ENCODE assay signal across 12 cellular contexts in the genomic region with DNA sequence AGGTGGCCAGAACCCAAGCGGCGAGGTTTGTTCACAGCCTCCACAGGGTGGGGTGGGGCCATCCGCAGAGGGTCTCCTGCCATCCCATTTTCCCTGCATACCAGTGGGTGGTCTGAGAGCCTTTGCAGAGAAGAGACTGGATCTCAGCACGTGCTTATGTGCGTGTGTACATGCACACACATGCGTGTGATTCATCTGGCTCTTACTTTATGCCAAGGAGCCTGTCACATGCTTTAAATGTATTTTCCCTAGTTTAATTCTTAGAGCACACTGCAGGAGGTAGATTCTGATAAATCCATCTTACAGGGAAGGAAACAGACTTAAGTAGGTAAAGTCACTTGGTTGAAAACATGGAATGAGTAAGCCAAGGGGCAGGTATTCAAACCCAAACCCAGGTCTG. TPM values are rescaled to one million over a fixed set of nuclear protein-coding genes. Genes with fewer than 3 reads are reported as not detected.
DNase-seq lines count a peak whose midpoint lies in the region; ATAC-seq, FAIRE-seq and TF ChIP-seq lines count a peak whose summit lies in the region.
"Had no signal": no experiment of that assay in that cellular context is flagged by ENCODE, and none has a peak within 500 bp of the region (broad histone marks: within the 10 kb centered on the region; RNA-seq: fewer than 3 reads in every experiment).

No MANE protein-coding gene starts in this region.

- H3K27ac ChIP-seq in IMR-90 (ENCODE audit: insufficient read depth, low read length) (no peak overlapping the region), mammary epithelial cell (ENCODE audit: insufficient read depth, low read depth, low read length) (peak overlapping the region; percentile 99), kidney (ENCODE audit: low read depth in 2 of 2, low read length in 2 of 2) (peak overlapping the region; percentile 96 to 98), thoracic aorta (peak overlapping the region; percentile 97 to 100), left lung (peak overlapping the region in 1 of 2 donors; percentile 86)
- H3K27ac ChIP-seq: neutrophil had no signal

- DNase-seq in IMR-90 (no peak), mammary epithelial cell (peak; percentile 58), kidney (no peak), thoracic aorta (ENCODE audit: low spot score) (no peak), left lung (no peak), NCI-H748 (lab: John Stamatoyannopoulos, UW; ENCODE audit: unreplicated experiment) (no peak), middle frontal gyrus (ENCODE audit: extremely low spot score, low spot score) (no peak)
- DNase-seq: activated CD4-positive, alpha-beta T cell treated with anti-CD3 and anti-CD28 coated beads for 1 hour; NCI-H1092; NCI-H524 had no signal

- BruUV-seq in IMR-90 (replicated peaks; lab: Mats Ljungman, UMichigan) = no TSS peak
- BruUV-seq in mammary epithelial cell (replicated peaks; lab: Mats Ljungman, UMichigan) = no TSS peak

- WGBS in IMR-90 (ENCODE audit: extremely low coverage in 2 of 2, insufficient read length in 1 of 2), 2 experiments = 100% methylated on average over 1 of the region's 6 CpGs; no CpG with 5 or more reads in 1 of the 2 experiments
- WGBS in mammary epithelial cell (ENCODE audit: low coverage, missing lambda C conversion rate) = 39% methylated on average over 6 of the region's 6 CpGs

- intact Hi-C loops in IMR-90 (cut with micrococcal nuclease) (no loop called here), mammary epithelial cell (cut with micrococcal nuclease) (loop anchor here (10.0 kb wide), 1 partner anchor 292 kb away; a partner anchor contains a TSS), kidney (cut with DNase I) (no loop called here), left lung (cut with DNase I) (no loop called here)

- peak overlapping the region; percentile 57; the same call in 1 of the 2 replicates for H3K23ac ChIP-seq in IMR-90 (ENCODE audit: low read depth, low read length)

- H3K4me2 ChIP-seq in IMR-90 (ENCODE audit: low read depth, low read length) (no peak overlapping the region), mammary epithelial cell (ENCODE audit: insufficient read depth, low read depth, low read length) (peak overlapping the region; percentile 9)

- no peak overlapping the region for H3K9ac ChIP-seq in IMR-90 (ENCODE audit: low read depth, low read length)
- peak overlapping the region; percentile 75 for H3K9ac ChIP-seq in mammary epithelial cell (ENCODE audit: insufficient read depth, low read length)
- peak overlapping the region in 1 of 2 donors; percentile 83 for H3K9ac ChIP-seq in kidney (ENCODE audit: low read length in 2 of 2)

- H3K9me3 ChIP-seq in IMR-90 (ENCODE audit: control insufficient read depth, insufficient read depth, low read length) (no peaks in the 10 kb centered on the region), mammary epithelial cell (replicated peaks; ENCODE audit: insufficient read depth, low read length) (no peaks in the 10 kb centered on the region), kidney (ENCODE audit: control insufficient read depth in 1 of 2, low read length in 2 of 2) (no peaks in the 10 kb centered on the region), thoracic aorta (no peaks in the 10 kb centered on the region), left lung (no peaks in the 10 kb centered on the region)
- H3K9me3 ChIP-seq: neutrophil had no signal

- H4K8ac ChIP-seq in IMR-90 (ENCODE audit: low read depth in 2 of 2, low read length in 2 of 2) = no peak overlapping the region

- no peak overlapping the region for H2AK9ac ChIP-seq in IMR-90 (replicated peaks; ENCODE audit: low read depth, low read length, poor library complexity)

- peaks cover 94% of the 10 kb centered on the region for H3K79me2 ChIP-seq in mammary epithelial cell (ENCODE audit: insufficient read depth, low read length)

- no peak for FAIRE-seq in kidney (lab: Jason Lieb, UNC)

- POLR2A ChIA-PET in IMR-90 (lab: Charles Lee; ENCODE audit: unreplicated experiment) = no interaction called here

- peaks cover 47% of the 10 kb centered on the region for H3K9me1 ChIP-seq in IMR-90 (ENCODE audit: insufficient read depth, low read length)

- no peak overlapping the region for H3K18ac ChIP-seq in IMR-90 (ENCODE audit: low read depth, low read length)

- H3K4me1 ChIP-seq in IMR-90 (ENCODE audit: control insufficient read depth, insufficient read depth, low read length) = peaks cover 29% of the 10 kb centered on the region
- H3K4me1 ChIP-seq in mammary epithelial cell (ENCODE audit: insufficient read depth, low read length) = peaks cover 87% of the 10 kb centered on the region
- peaks cover 83 to 88% of the 10 kb centered on the region in 2 donors for H3K4me1 ChIP-seq in kidney (ENCODE audit: control insufficient read depth in 1 of 2, insufficient read depth in 1 of 2, low read depth in 1 of 2, low read length in 2 of 2)
- H3K4me1 ChIP-seq in thoracic aorta (ENCODE audit: control insufficient read depth in 1 of 2, low read depth in 2 of 2) = peaks cover 79 to 100% of the 10 kb centered on the region in 2 donors
- peaks cover 16 to 93% of the 10 kb centered on the region in 2 donors for H3K4me1 ChIP-seq in left lung

- H2BK5ac ChIP-seq in IMR-90 (ENCODE audit: low read depth, low read length, poor library complexity, severe bottlenecking) = no peak overlapping the region

- no peak overlapping the region for H2AFZ ChIP-seq in IMR-90 (replicated peaks; ENCODE audit: low read length, poor library complexity)
- H2AFZ ChIP-seq in mammary epithelial cell (ENCODE audit: low read depth, low read length) = no peak overlapping the region

- no peak overlapping the region for H3K4me3 ChIP-seq in IMR-90 (ENCODE audit: insufficient read depth, low read depth, low read length)
- no peak overlapping the region for H3K4me3 ChIP-seq in mammary epithelial cell (replicated peaks in 1 of 3; ENCODE audit: insufficient read depth in 1 of 3, low read depth in 2 of 3, low read length in 3 of 3)
- no peak overlapping the region for H3K4me3 ChIP-seq in kidney (ENCODE audit: low read length in 2 of 2)
- H3K4me3 ChIP-seq in thoracic aorta = no peak overlapping the region
- no peak overlapping the region for H3K4me3 ChIP-seq in left lung

- no peak overlapping the region for H2BK15ac ChIP-seq in IMR-90 (ENCODE audit: low read depth, low read length)

- no peak for TF ChIP-seq RAD21 in IMR-90 (IDR thresholded peaks at IDR 0.05; ENCODE audit: low read length)

- H4K91ac ChIP-seq in IMR-90 (ENCODE audit: insufficient read depth, low read depth, low read length) = no peak overlapping the region

- TF ChIP-seq POLR2A in IMR-90 (IDR thresholded peaks at IDR 0.05; ENCODE audit: low read depth, low read length) = no peak

- H3K56ac ChIP-seq in IMR-90 (ENCODE audit: extremely low read depth, insufficient read depth, low read length) = no peak overlapping the region

- H3K36me3 ChIP-seq in IMR-90 (ENCODE audit: control insufficient read depth, insufficient read depth, low read length) (peaks cover 41% of the 10 kb centered on the region), mammary epithelial cell (ENCODE audit: insufficient read depth, low read length) (peaks cover 19% of the 10 kb centered on the region), kidney (ENCODE audit: control insufficient read depth in 1 of 2, insufficient read depth in 2 of 2, low read length in 2 of 2) (peaks cover 6 to 34% of the 10 kb centered on the region in 2 donors), thoracic aorta (peaks cover 17% of the 10 kb centered on the region), left lung (peaks cover 0 to 48% of the 10 kb centered on the region in 2 donors)

- H4K5ac ChIP-seq in IMR-90 (ENCODE audit: low read depth, low read length) = no peak overlapping the region

- TF ChIP-seq CTCF in IMR-90 (conservative IDR thresholded peaks at IDR 0.05; ENCODE audit: low read depth, low read length) (no peak), mammary epithelial cell (conservative IDR thresholded peaks at IDR 0.05 in 1 of 2, IDR thresholded peaks at IDR 0.05 in 1 of 2; ENCODE audit: extremely low read depth in 1 of 2, insufficient read depth in 1 of 2, low read depth in 1 of 2, low read length in 2 of 2) (no peak), kidney (IDR thresholded peaks at IDR 0.05; ENCODE audit: borderline replicate concordance, extremely low read depth, insufficient read depth) (no peak), thoracic aorta (IDR thresholded peaks at IDR 0.05) (no peak), left lung (IDR thresholded peaks at IDR 0.05) (no peak)

- ATAC-seq in IMR-90 (ENCODE audit: low read depth) (no peak), thoracic aorta (ENCODE audit: insufficient number of reproducible peaks, low FRiP score, low read depth) (no peak), left lung (no peak)
- ATAC-seq: SK-N-SH treated with all-trans-retinoic acid at 6 μM for 48 hours had no signal

- H3K14ac ChIP-seq in IMR-90 (replicated peaks; ENCODE audit: low read depth, low read length) = 0 out of 2 replicates have a peak overlapping the region, but pooled peaks have one; percentile 40

- no peak overlapping the region for H2BK120ac ChIP-seq in IMR-90 (ENCODE audit: low read depth, low read length)

- no peak overlapping the region for H2BK20ac ChIP-seq in IMR-90 (ENCODE audit: low read depth, low read length)

- peaks cover 88% of the 10 kb centered on the region for H4K20me1 ChIP-seq in IMR-90 (ENCODE audit: insufficient read depth, low read length)
- H4K20me1 ChIP-seq in mammary epithelial cell (ENCODE audit: insufficient read depth, low read length) = no peaks in the 10 kb centered on the region

- CTCF ChIA-PET in IMR-90 (lab: Yijun Ruan, JAX) = no interaction called here
- CTCF ChIA-PET in mammary epithelial cell (lab: Charles Lee; ENCODE audit: low non-redundant PET) = no interaction called here

- H2AK5ac ChIP-seq in IMR-90 (ENCODE audit: low read depth, low read length) = no peak overlapping the region

- in situ Hi-C loops in IMR-90 (cut with MboI; ENCODE audit: low sequenced_read_pairs) = no loop called here
- in situ Hi-C loops in mammary epithelial cell (cut with MboI; ENCODE audit: low sequenced_read_pairs in 2 of 2) = no loop called here

- H3K27me3 ChIP-seq in IMR-90 (ENCODE audit: control insufficient read depth, insufficient read depth, low read length) = no peaks in the 10 kb centered on the region
- no peaks in the 10 kb centered on the region for H3K27me3 ChIP-seq in mammary epithelial cell (ENCODE audit: insufficient read depth, low read length)
- H3K27me3 ChIP-seq in thoracic aorta (replicated peaks; ENCODE audit: insufficient read depth) = no peaks in the 10 kb centered on the region
- no peaks in the 10 kb centered on the region for H3K27me3 ChIP-seq in left lung
- H3K27me3 ChIP-seq: neutrophil had no signal

- dilution Hi-C loops in IMR-90 (cut with HindIII; ENCODE audit: low sequenced_read_pairs, unreplicated experiment) = no loop called here
- dilution Hi-C loops in mammary epithelial cell (cut with HindIII; ENCODE audit: low sequenced_read_pairs) = no loop called here

- 0 out of 2 replicates have a peak overlapping the region, but pooled peaks have one; percentile 3 for H3K4ac ChIP-seq in IMR-90 (ENCODE audit: low read depth, low read length)

- peaks cover 0 to 97% of the 10 kb centered on the region in 2 experiments; a peak in 3 of 4 replicates for H3K79me1 ChIP-seq in IMR-90 (ENCODE audit: low read depth in 1 of 2, low read length in 2 of 2)

RNA-seq across cellular contexts. Expression of a gene that starts 47.1 kb away (rescaled TPM):
- total RNA-seq in IMR-90 (2012; rRNA removed) (0.18 TPM in 1 of 2 replicates, not detected in the other), mammary epithelial cell (1 to 10 TPM in 1 of 2 donors, under 1 TPM in 1; 0.49 to 1.0 TPM), kidney (31.1 TPM), thoracic aorta (1 to 10 TPM in 1 of 2 donors, under 1 TPM in 1; 0.81 to 2.1 TPM), left lung (1 to 10 TPM; 1.7 to 4.5 TPM)
- polyA plus RNA-seq in IMR-90 (2012; rRNA removed) (0.97 and 0.99 TPM in 2 replicates), mammary epithelial cell (4.6 TPM), kidney (ENCODE audit: insufficient read depth, low read depth, low replicate concordance) (27.1 TPM)
- polyA plus RNA-seq in IMR-90 (2012; cell fraction: cytosol; rRNA removed) = 0.27 and 0.67 TPM in 2 replicates
- 8.4 and 12.7 TPM in 2 replicates for polyA plus RNA-seq in IMR-90 (2012; cell fraction: nucleus; rRNA removed; ENCODE audit: low replicate concordance)
- not detected for polyA minus RNA-seq in mammary epithelial cell

RNA-seq across cellular contexts. Expression of a gene that starts 49.7 kb away (rescaled TPM):
- total RNA-seq in IMR-90 (2012; rRNA removed) (614 and 659 TPM in 2 replicates), mammary epithelial cell (1,000 to 10,000 TPM in 1 of 2 donors, 100 to 1,000 TPM in 1; 951 to 1,146 TPM), kidney (606 TPM), thoracic aorta (1,000 to 10,000 TPM in 1 of 2 donors, 100 to 1,000 TPM in 1; 668 to 1,387 TPM), left lung (100 to 1,000 TPM; 576 to 647 TPM)
- polyA plus RNA-seq in IMR-90 (2012; rRNA removed) (497 and 541 TPM in 2 replicates), mammary epithelial cell (524 TPM), kidney (ENCODE audit: insufficient read depth, low read depth, low replicate concordance) (231 TPM)
- 291 and 549 TPM in 2 replicates for polyA plus RNA-seq in IMR-90 (2012; cell fraction: cytosol; rRNA removed)
- polyA plus RNA-seq in IMR-90 (2012; cell fraction: nucleus; rRNA removed; ENCODE audit: low replicate concordance) = 608 and 1,383 TPM in 2 replicates
- polyA minus RNA-seq in mammary epithelial cell = 912 TPM
